ENCODE assay signal across 20 cellular contexts in genomic region chr7:158548726-158549125, GRCh38. TPM values are rescaled to one million over a fixed set of nuclear protein-coding genes. Genes with fewer than 3 reads are reported as not detected.
"Had no signal": no experiment of that assay in that cellular context is flagged by ENCODE, and none has a peak within 500 bp of the region (broad histone marks: within the 10 kb centered on the region; RNA-seq: fewer than 3 reads in every experiment).

No MANE protein-coding gene starts in this region.

- H3K4me3 Mint-ChIP-seq: activated naive CD4-positive, alpha-beta T cell treated with anti-CD3 and anti-CD28 coated beads, Interleukin-2, amount 50 U/mL, for 24 hours; mesothelial cell of epicardium; natural killer cell; T-helper 2 cell treated with Interferon-gamma antibody and Interleukin-4, amounts not matched to agents 5 μg/mL and 100 μg/mL, for 36 hours had no signal

- H3K36me3 Mint-ChIP-seq: activated naive CD4-positive, alpha-beta T cell treated with anti-CD3 and anti-CD28 coated beads, Interleukin-2, amount 50 U/mL, for 24 hours; mesothelial cell of epicardium; natural killer cell had no signal

- ATAC-seq: natural killer cell had no signal

- H3K27ac ChIP-seq: body of pancreas, cardiac muscle cell, prostate gland, right atrium auricular region, stomach, vagina, WERI-Rb-1 had no signal

- H3K4me1 ChIP-seq: body of pancreas, prostate gland, right atrium auricular region, vagina had no signal

- H3K4me1 Mint-ChIP-seq: activated naive CD4-positive, alpha-beta T cell treated with anti-CD3 and anti-CD28 coated beads, Interleukin-2, amount 50 U/mL, for 24 hours; mesothelial cell of epicardium; natural killer cell had no signal

- H3K9me3 ChIP-seq: body of pancreas, prostate gland, right atrium auricular region, stomach, vagina had no signal

- H3K27ac Mint-ChIP-seq: activated naive CD4-positive, alpha-beta T cell treated with anti-CD3 and anti-CD28 coated beads, Interleukin-2, amount 50 U/mL, for 24 hours; mesothelial cell of epicardium; natural killer cell; T-helper 2 cell treated with Interferon-gamma antibody and Interleukin-4, amounts not matched to agents 5 μg/mL and 100 μg/mL, for 36 hours had no signal

- DNase-seq: activated CD4-positive, CD25-positive, alpha-beta regulatory T cell treated with anti-CD3 and anti-CD28 coated beads, Interleukin-2, amount 50 U/mL, for 72 hours; activated gamma-delta T cell treated with Interleukin-2 at 50 U/mL for 16 hours; activated T-cell treated with anti-CD3 and anti-CD28 coated beads, Interleukin-2, amount 50 U/mL, for 1 hour; effector CD4-positive, alpha-beta T cell; foreskin fibroblast; mammary epithelial cell; natural killer cell; stimulated activated CD4-positive, alpha-beta T cell treated with anti-CD3 and anti-CD28 coated beads, Interleukin-4, amount 100 ng/mL, for 24 hours; trophoblast cell had no signal

- H3K36me3 ChIP-seq: cardiac muscle cell, prostate gland, right atrium auricular region, stomach, vagina, WERI-Rb-1 had no signal

- H3K9me3 Mint-ChIP-seq: activated naive CD4-positive, alpha-beta T cell treated with anti-CD3 and anti-CD28 coated beads, Interleukin-2, amount 50 U/mL, for 24 hours; mesothelial cell of epicardium; natural killer cell; T-helper 2 cell treated with Interferon-gamma antibody and Interleukin-4, amounts not matched to agents 5 μg/mL and 100 μg/mL, for 36 hours had no signal

- H3K27me3 ChIP-seq: body of pancreas, cardiac muscle cell, right atrium auricular region, vagina had no signal

- H3K4me3 ChIP-seq: body of pancreas, cardiac muscle cell, prostate gland, vagina had no signal

RNA-seq across cellular contexts. Expression of gene PTPRN2, which starts 38.9 kb away (rescaled TPM):
- total RNA-seq: cardiac muscle cell had no signal
- polyA plus RNA-seq: keratinocyte, mammary epithelial cell had no signal
